ENCODE assay signal across 1 cellular context in genomic region chr9:92098638-92099037, GRCh38.
TF ChIP-seq lines count a peak whose summit lies in the region.

No MANE protein-coding gene starts in this region.

TF ChIP-seq in HepG2, 621 proteins besides CTCF, POLR2A, EP300 and RAD21 (continued from another document):
- no peak for TF ChIP-seq ZNF788 (CRISPR knock-in tag; IDR thresholded peaks at IDR 0.05; ENCODE audit: borderline replicate concordance)
- TF ChIP-seq ARID4A (CRISPR knock-in tag; IDR thresholded peaks at IDR 0.05; ENCODE audit: borderline replicate concordance), result no peak
- no peak for TF ChIP-seq HNRNPUL1 (IDR thresholded peaks at IDR 0.05; ENCODE audit: low read depth, low read length)
- no peak for TF ChIP-seq TP53 (CRISPR knock-in tag; conservative IDR thresholded peaks at IDR 0.05)
- TF ChIP-seq ZKSCAN5 (CRISPR knock-in tag; IDR thresholded peaks at IDR 0.05), result no peak
- TF ChIP-seq NFE2 (CRISPR knock-in tag; IDR thresholded peaks at IDR 0.05), result no peak
- TF ChIP-seq ZNF207 (IDR thresholded peaks at IDR 0.05; ENCODE audit: borderline replicate concordance), result no peak
- TF ChIP-seq NFIB (CRISPR knock-in tag; IDR thresholded peaks at IDR 0.05; ENCODE audit: borderline replicate concordance), result no peak
- TF ChIP-seq JUND (CRISPR knock-in tag; IDR thresholded peaks at IDR 0.05), result no peak
- TF ChIP-seq ZNF674 (CRISPR knock-in tag; IDR thresholded peaks at IDR 0.05; ENCODE audit: low read depth), result no peak
